35 cellular contexts compared by ENCODE assay signal in genomic region chr12:5678186-5678585, GRCh38.
A peak's percentile ranks its signal among the peaks of the same experiment; 100 is the strongest.
DNase-seq lines count a peak whose midpoint lies in the region; ATAC-seq, FAIRE-seq and TF ChIP-seq lines count a peak whose summit lies in the region.
"Had no signal": no experiment of that assay in that cellular context is flagged by ENCODE, and none has a peak within 500 bp of the region (broad histone marks: within the 10 kb centered on the region; RNA-seq: fewer than 3 reads in every experiment).

No MANE protein-coding gene starts in this region.

- no peak overlapping the region for H2BK15ac ChIP-seq in mesenchymal stem cell (ENCODE audit: low read depth, poor library complexity, severe bottlenecking)

- no peak for TF ChIP-seq POLR2A in endothelial cell of umbilical vein (IDR thresholded peaks at IDR 0.05; ENCODE audit: low read depth, low read length)

- peak overlapping the region; percentile 16 for H2AK5ac ChIP-seq in mesenchymal stem cell (ENCODE audit: low read length, severe bottlenecking)

- H3K36me3 ChIP-seq in MG63 (no peaks in the 10 kb centered on the region), endothelial cell of umbilical vein (ENCODE audit: control insufficient read depth in 2 of 2, extremely low read depth in 1 of 2, insufficient read depth in 2 of 2, low read length in 2 of 2) (peaks cover 2 to 4% of the 10 kb centered on the region in 2 experiments), mesenchymal stem cell (ENCODE audit: control insufficient read depth in 1 of 2, insufficient read depth in 2 of 2, low read depth in 1 of 2, low read length in 2 of 2) (no peaks in the 10 kb centered on the region)
- H3K36me3 ChIP-seq: BE2C; BLaER1; BLaER1 treated with 17β-estradiol and CSF1 and Interleukin-3, amounts not matched to agents 10 nM and 100 nM had no signal

- H3K36me3 Mint-ChIP-seq in activated CD4-positive, alpha-beta T cell treated with anti-CD3 and anti-CD28 coated beads for 36 hours (ENCODE audit: low read depth), result no peaks in the 10 kb centered on the region
- H3K36me3 Mint-ChIP-seq: CD14-positive monocyte; CD4-positive, alpha-beta memory T cell; CD4-positive, CD25-positive, alpha-beta regulatory T cell; CD8-positive, alpha-beta memory T cell; CD8-positive, alpha-beta T cell had no signal

- H2AFZ ChIP-seq in endothelial cell of umbilical vein (ENCODE audit: low read depth, low read length) (no peak overlapping the region), mesenchymal stem cell (ENCODE audit: low read depth, low read length) (no peak overlapping the region)

- no peak for FAIRE-seq in endothelial cell of umbilical vein (lab: Jason Lieb, UNC)
- FAIRE-seq: A204.1, A549, D721Med had no signal

- no peaks in the 10 kb centered on the region for H3K4me1 Mint-ChIP-seq in activated CD4-positive, alpha-beta T cell treated with anti-CD3 and anti-CD28 coated beads for 36 hours
- H3K4me1 Mint-ChIP-seq: B cell; CD14-positive monocyte; CD4-positive, alpha-beta memory T cell; CD4-positive, CD25-positive, alpha-beta regulatory T cell; CD8-positive, alpha-beta memory T cell had no signal

- TF ChIP-seq CTCF in endothelial cell of umbilical vein (IDR thresholded peaks at IDR 0.05; ENCODE audit: extremely low read depth in 1 of 2, insufficient read depth in 1 of 2, low read depth in 1 of 2, low read length in 2 of 2), result no peak

- H3K9me3 Mint-ChIP-seq in activated CD4-positive, alpha-beta T cell treated with anti-CD3 and anti-CD28 coated beads for 36 hours (ENCODE audit: low read depth), result no peaks in the 10 kb centered on the region
- H3K9me3 Mint-ChIP-seq: CD4-positive, alpha-beta T cell; CD8-positive, alpha-beta memory T cell; CD8-positive, alpha-beta T cell had no signal

- no peak for ATAC-seq in HG02571 (IDR thresholded peaks at IDR 0.05; ENCODE audit: unreplicated experiment)
- no peak for ATAC-seq in activated CD4-positive, alpha-beta T cell treated with anti-CD3 and anti-CD28 coated beads for 36 hours
- ATAC-seq: A549; CD8-positive, alpha-beta T cell had no signal

- no peak overlapping the region for H3K27ac ChIP-seq in endothelial cell of umbilical vein (ENCODE audit: insufficient read depth, low read depth, low read length)
- H3K27ac ChIP-seq in mesenchymal stem cell (ENCODE audit: low read length, poor library complexity, severe bottlenecking), result no peak overlapping the region
- H3K27ac ChIP-seq: 22Rv1; A549; BLaER1; BLaER1 treated with 17β-estradiol and CSF1 and Interleukin-3, amounts not matched to agents 10 nM and 100 nM; C4-2B had no signal

- H4K91ac ChIP-seq in mesenchymal stem cell (ENCODE audit: low read length), result no peak overlapping the region

- H2BK120ac ChIP-seq in mesenchymal stem cell (ENCODE audit: low read depth, low read length), result no peak overlapping the region

- peaks cover 12% of the 10 kb centered on the region for H3K27me3 Mint-ChIP-seq in activated CD4-positive, alpha-beta T cell treated with anti-CD3 and anti-CD28 coated beads for 36 hours

- H4K8ac ChIP-seq in mesenchymal stem cell (ENCODE audit: low read length), result no peak overlapping the region

- CTCF ChIA-PET in endothelial cell of umbilical vein (lab: Charles Lee), result no interaction called here
- CTCF ChIA-PET in activated CD4-positive, alpha-beta T cell treated with anti-CD3 and anti-CD28 coated beads for 36 hours (lab: Charles Lee), result no interaction called here

- dilution Hi-C loops in endothelial cell of umbilical vein (cut with MboI; ENCODE audit: extremely low pct_ligation_motif_present, low sequenced_read_pairs), result no loop called here

- H3K4me1 ChIP-seq in endothelial cell of umbilical vein (ENCODE audit: control insufficient read depth, extremely low read depth, insufficient read depth, low read length) (no peaks in the 10 kb centered on the region), mesenchymal stem cell (ENCODE audit: control insufficient read depth, insufficient read depth, low read depth, low read length) (peaks cover 3% of the 10 kb centered on the region)
- H3K4me1 ChIP-seq: A549, BE2C, Caco-2 had no signal

- no peak overlapping the region for H3K27ac Mint-ChIP-seq in activated CD4-positive, alpha-beta T cell treated with anti-CD3 and anti-CD28 coated beads for 36 hours
- H3K27ac Mint-ChIP-seq: B cell; CD4-positive, alpha-beta memory T cell; CD4-positive, alpha-beta T cell; CD4-positive, CD25-positive, alpha-beta regulatory T cell; CD8-positive, alpha-beta memory T cell; CD8-positive, alpha-beta T cell had no signal

- H3K9me1 ChIP-seq in endothelial cell of umbilical vein (replicated peaks; ENCODE audit: control insufficient read depth, extremely low read depth, insufficient read depth, low read length), result peaks cover 2% of the 10 kb centered on the region

- H3K4me2 ChIP-seq in endothelial cell of umbilical vein (ENCODE audit: insufficient read depth, low read length) (no peak overlapping the region), mesenchymal stem cell (ENCODE audit: low read length, poor library complexity, severe bottlenecking) (no peak overlapping the region)
- H3K4me2 ChIP-seq: A549; BLaER1; BLaER1 treated with 17β-estradiol and CSF1 and Interleukin-3, amounts not matched to agents 10 nM and 100 nM had no signal

- H3K4me3 Mint-ChIP-seq in activated CD4-positive, alpha-beta T cell treated with anti-CD3 and anti-CD28 coated beads for 36 hours, result no peak overlapping the region
- H3K4me3 Mint-ChIP-seq: B cell; CD14-positive monocyte; CD4-positive, alpha-beta memory T cell; CD4-positive, alpha-beta T cell; CD4-positive, CD25-positive, alpha-beta regulatory T cell; CD8-positive, alpha-beta memory T cell; CD8-positive, alpha-beta T cell had no signal

- H3K79me1 ChIP-seq in mesenchymal stem cell (replicated peaks; ENCODE audit: low read length, poor library complexity, severe bottlenecking), result no peaks in the 10 kb centered on the region

- H3K9ac ChIP-seq in endothelial cell of umbilical vein (replicated peaks; ENCODE audit: extremely low read depth, insufficient read depth, low read length) (peak overlapping the region; percentile 9), mesenchymal stem cell (ENCODE audit: low read length) (no peak overlapping the region)
- H3K9ac ChIP-seq: BLaER1; BLaER1 treated with 17β-estradiol and CSF1 and Interleukin-3, amounts not matched to agents 10 nM and 100 nM had no signal

- H2BK5ac ChIP-seq in mesenchymal stem cell (ENCODE audit: low read depth, low read length, poor library complexity, severe bottlenecking), result no peak overlapping the region

- WGBS in mesenchymal stem cell, result 47% methylated on average over 6 of the region's 6 CpGs

- H3K27me3 ChIP-seq in MG63 (0 out of 2 replicates have a peak, but pooled peaks cover 2% of the 10 kb centered on the region), endothelial cell of umbilical vein (ENCODE audit: control insufficient read depth in 2 of 2, insufficient read depth in 2 of 2, low read length in 2 of 2) (no peaks in the 10 kb centered on the region), mesenchymal stem cell (ENCODE audit: control insufficient read depth in 1 of 2, insufficient read depth in 1 of 2, low read length in 2 of 2) (peaks cover 0 to 33% of the 10 kb centered on the region in 2 experiments)
- H3K27me3 ChIP-seq: BLaER1; BLaER1 treated with 17β-estradiol and CSF1 and Interleukin-3, amounts not matched to agents 10 nM and 100 nM had no signal

- intact Hi-C loops in endothelial cell of umbilical vein (cut with micrococcal nuclease), result no loop called here
- intact Hi-C loops in activated CD4-positive, alpha-beta T cell treated with anti-CD3 and anti-CD28 coated beads for 36 hours (cut with DNase I, micrococcal nuclease), result no loop called here

- no peak overlapping the region for H2BK12ac ChIP-seq in mesenchymal stem cell (ENCODE audit: low read length in 2 of 2)

- no peak overlapping the region for H3K14ac ChIP-seq in mesenchymal stem cell (ENCODE audit: low read length in 2 of 2)

- BruUV-seq in endothelial cell of umbilical vein (replicated peaks; lab: Mats Ljungman, UMichigan), result no TSS peak

- peak; percentile 57 for DNase-seq in MG63
- no peak for DNase-seq in endothelial cell of umbilical vein (ENCODE audit: low read depth, low spot score)
- no peak for DNase-seq in mesenchymal stem cell
- no peak for DNase-seq in NCI-H1694 treated with DMSO at 0.1 percent for 48 hours (lab: John Stamatoyannopoulos, UW)
- no peak for DNase-seq in activated CD4-positive, alpha-beta T cell treated with anti-CD3 and anti-CD28 coated beads for 36 hours
- DNase-seq: 8988T; ACHN; AML-193; BE2C; C1 segment of cervical spinal cord; Caco-2; Calu3; CD4-positive, alpha-beta memory T cell; CD4-positive, alpha-beta T cell; CD4-positive, CD25-positive, alpha-beta regulatory T cell; CD8-positive, alpha-beta memory T cell; CD8-positive, alpha-beta T cell; COR-L47; DMS 273 treated with DMSO at 0.1 percent for 48 hours; DMS153; DMS53; DMS79; DMS79 treated with DMSO at 0.1 percent for 48 hours; DND-41; EL had no signal

- no peak overlapping the region for H3K4ac ChIP-seq in mesenchymal stem cell (ENCODE audit: low read depth in 1 of 2, low read length in 2 of 2)

- H3K9me3 ChIP-seq in MG63, result no peaks in the 10 kb centered on the region
- H3K9me3 ChIP-seq in endothelial cell of umbilical vein (replicated peaks; ENCODE audit: control insufficient read depth, insufficient read depth, low read length), result no peaks in the 10 kb centered on the region
- H3K9me3 ChIP-seq in mesenchymal stem cell (ENCODE audit: control insufficient read depth, low read length), result peaks cover 4% of the 10 kb centered on the region
- H3K9me3 ChIP-seq: A549; BE2C; BLaER1; BLaER1 treated with 17β-estradiol and CSF1 and Interleukin-3, amounts not matched to agents 10 nM and 100 nM; Caco-2 had no signal

- H3K23ac ChIP-seq in mesenchymal stem cell (ENCODE audit: low read length in 2 of 2), result no peak overlapping the region

- POLR2A ChIA-PET in endothelial cell of umbilical vein (lab: Charles Lee), result no interaction called here
- POLR2A ChIA-PET in activated CD4-positive, alpha-beta T cell treated with anti-CD3 and anti-CD28 coated beads for 36 hours (lab: Charles Lee), result no interaction called here

- H4K20me1 ChIP-seq in endothelial cell of umbilical vein (replicated peaks; ENCODE audit: control insufficient read depth, extremely low read depth, insufficient read depth, low read length), result no peaks in the 10 kb centered on the region
- H4K20me1 ChIP-seq: BLaER1; BLaER1 treated with 17β-estradiol and CSF1 and Interleukin-3, amounts not matched to agents 10 nM and 100 nM had no signal

- H3K18ac ChIP-seq in mesenchymal stem cell (ENCODE audit: low read depth in 1 of 2, low read length in 2 of 2), result no peak overlapping the region

- no peaks in the 10 kb centered on the region for H3K79me2 ChIP-seq in endothelial cell of umbilical vein (ENCODE audit: control insufficient read depth, insufficient read depth, low read length)

- H3K4me3 ChIP-seq in MG63 (no peak overlapping the region), endothelial cell of umbilical vein (replicated peaks in 1 of 3; ENCODE audit: insufficient read depth in 1 of 3, low read depth in 1 of 3, low read length in 3 of 3) (no peak overlapping the region), mesenchymal stem cell (ENCODE audit: insufficient read depth in 1 of 2, low read depth in 1 of 2, low read length in 2 of 2) (no peak overlapping the region)
- H3K4me3 ChIP-seq: A549; BLaER1; BLaER1 treated with 17β-estradiol and CSF1 and Interleukin-3, amounts not matched to agents 10 nM and 100 nM had no signal

TF ChIP-seq in endothelial cell of umbilical vein, 7 proteins besides CTCF, POLR2A, EP300 and RAD21 (continues in another document):
- no peak for TF ChIP-seq POLR2AphosphoS5 (IDR thresholded peaks at IDR 0.05; ENCODE audit: insufficient read depth, low read depth, low read length)
